Comparison of ENCODE assay signal across 1 cellular context in the genomic region with DNA sequence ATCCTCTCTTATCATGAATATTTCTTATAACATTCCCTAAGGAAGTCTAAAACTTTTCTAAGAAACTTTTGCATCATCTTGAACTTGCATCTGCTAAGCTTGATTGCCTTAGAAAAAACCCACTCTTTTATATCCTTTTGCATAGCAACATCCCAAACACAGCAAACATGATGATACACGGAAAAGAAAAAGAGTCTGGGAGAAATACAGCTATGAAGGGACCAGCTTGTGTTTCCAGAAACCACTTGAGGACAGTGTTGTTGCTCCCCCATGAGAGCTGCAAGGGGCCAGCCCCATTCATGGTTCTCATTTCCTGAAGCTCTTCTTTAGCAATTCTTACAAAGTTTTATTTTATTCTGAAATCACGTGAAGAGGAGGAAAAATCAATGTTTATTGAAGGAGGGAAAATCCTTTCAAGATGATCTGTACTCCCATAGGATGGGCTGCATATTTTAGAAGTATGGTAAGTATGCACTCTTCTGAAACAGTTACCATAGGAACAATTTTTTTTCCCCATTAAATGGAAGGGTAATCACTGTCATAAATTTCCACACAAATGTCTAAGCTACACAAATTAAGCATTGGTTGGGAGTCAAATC.
A peak's percentile ranks its signal among the peaks of the same experiment; 100 is the strongest.
TF ChIP-seq lines count a peak whose summit lies in the region.

No MANE protein-coding gene starts in this region.

TF ChIP-seq in K562, 482 proteins besides CTCF, POLR2A, EP300 and RAD21:
- peak; percentile 38; the same call in 1 of the 2 replicates for TF ChIP-seq RFX1 (IDR thresholded peaks at IDR 0.05)
- TF ChIP-seq, protein P1, sequence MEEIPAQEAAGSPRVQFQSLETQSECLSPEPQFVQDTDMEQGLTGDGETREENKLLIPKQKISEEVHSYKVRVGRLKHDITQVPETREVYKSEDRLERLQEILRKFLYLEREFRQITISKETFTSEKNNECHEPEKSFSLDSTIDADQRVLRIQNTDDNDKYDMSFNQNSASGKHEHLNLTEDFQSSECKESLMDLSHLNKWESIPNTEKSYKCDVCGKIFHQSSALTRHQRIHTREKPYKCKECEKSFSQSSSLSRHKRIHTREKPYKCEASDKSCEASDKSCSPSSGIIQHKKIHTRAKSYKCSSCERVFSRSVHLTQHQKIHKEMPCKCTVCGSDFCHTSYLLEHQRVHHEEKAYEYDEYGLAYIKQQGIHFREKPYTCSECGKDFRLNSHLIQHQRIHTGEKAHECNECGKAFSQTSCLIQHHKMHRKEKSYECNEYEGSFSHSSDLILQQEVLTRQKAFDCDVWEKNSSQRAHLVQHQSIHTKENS (CRISPR knock-in tag; IDR thresholded peaks at IDR 0.05), result no peak
